ENCODE assay signal across 20 cellular contexts in the genomic region with DNA sequence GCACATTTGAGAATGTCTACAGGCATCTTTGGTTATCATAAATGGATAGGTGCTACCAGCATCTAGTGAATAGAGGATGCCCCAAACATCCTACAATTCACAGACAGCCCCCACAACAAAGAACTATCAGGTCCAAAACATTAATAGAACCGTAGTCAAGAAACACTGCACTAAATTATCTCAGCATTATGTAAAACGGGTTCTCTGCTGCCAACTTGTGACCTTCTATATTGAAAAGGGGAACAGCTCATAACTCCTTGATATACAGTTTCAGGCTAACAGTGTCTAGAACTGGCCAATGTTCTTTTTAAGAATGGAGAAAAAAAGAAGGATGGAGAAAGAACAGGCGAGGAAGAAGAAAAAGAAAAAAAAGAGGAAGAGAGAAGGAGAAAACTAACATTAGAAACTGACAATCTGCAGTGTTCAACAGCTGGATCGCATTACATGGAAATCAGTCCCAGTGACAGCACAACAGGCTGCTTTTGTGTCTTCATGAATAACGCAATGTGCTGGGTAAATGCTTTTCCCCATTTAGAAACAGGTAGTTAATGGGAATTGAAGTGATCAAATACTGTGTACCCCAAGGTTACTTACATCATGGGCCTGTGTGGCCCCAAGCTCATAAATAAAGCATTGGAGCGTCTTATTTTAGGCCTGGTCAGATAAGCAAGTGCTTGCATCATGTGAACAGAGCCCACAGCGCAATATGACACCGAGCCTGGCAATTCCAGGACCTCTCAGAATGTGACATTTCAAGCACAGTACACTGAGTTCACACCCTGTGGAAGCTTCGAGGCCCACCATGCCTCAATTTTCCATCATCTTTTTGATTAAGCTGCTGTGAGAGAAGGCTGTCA.
A peak's percentile ranks its signal among the peaks of the same experiment; 100 is the strongest.
DNase-seq lines count a peak whose midpoint lies in the region; ATAC-seq, FAIRE-seq and TF ChIP-seq lines count a peak whose summit lies in the region.
"Had no signal": no experiment of that assay in that cellular context is flagged by ENCODE, and none has a peak within 500 bp of the region (broad histone marks: within the 10 kb centered on the region; RNA-seq: fewer than 3 reads in every experiment).

No MANE protein-coding gene starts in this region.

- H3K36me3 Mint-ChIP-seq in HFFc6 (ENCODE audit: low read depth) = peaks cover 5% of the 10 kb centered on the region; the same call in 1 of the 2 replicates
- H3K36me3 Mint-ChIP-seq: stimulated activated naive B cell treated with anti-CD40 and anti-IgM and Interleukin-4, amounts not matched to agents 10 μg/mL and 1 μg/mL and 100 μg/mL, for 72 hours had no signal

- TF ChIP-seq POLR2A in H1 (IDR thresholded peaks at IDR 0.05; ENCODE audit: control extremely low read depth in 1 of 2, low read depth in 2 of 2, low read length in 2 of 2) = no peak

- no peak overlapping the region for H2BK12ac ChIP-seq in H1 (ENCODE audit: low read depth, low read length)

- H4K91ac ChIP-seq in H1 (replicated peaks; ENCODE audit: insufficient read length, low read length) = no peak overlapping the region

- H2BK20ac ChIP-seq in H1 (ENCODE audit: low read length) = no peak overlapping the region

- H2BK5ac ChIP-seq in H1 (ENCODE audit: low read depth, low read length) = no peak overlapping the region

- no peak overlapping the region for H3K56ac ChIP-seq in H1 (replicated peaks; ENCODE audit: insufficient read length, low read depth, low read length)

- H4K20me1 ChIP-seq in H1 (replicated peaks in 1 of 2; ENCODE audit: control insufficient read depth in 1 of 2, insufficient read depth in 2 of 2, low read length in 2 of 2) = no peaks in the 10 kb centered on the region

- no peak for TF ChIP-seq CTCF in H1 (IDR thresholded peaks at IDR 0.05; ENCODE audit: control extremely low read depth in 1 of 3, insufficient read depth in 1 of 3, low read depth in 1 of 3, low read length in 3 of 3)
- TF ChIP-seq CTCF in HFFc6 (IDR thresholded peaks at IDR 0.05) = no peak

- 0 out of 2 replicates have a peak overlapping the region, but pooled peaks have one; percentile 7 for H2AK5ac ChIP-seq in H1 (ENCODE audit: low read depth, low read length)

- TF ChIP-seq RAD21 in H1 (IDR thresholded peaks at IDR 0.05 in 1 of 2, conservative IDR thresholded peaks at IDR 0.05 in 1 of 2; ENCODE audit: low read depth in 2 of 2, low read length in 2 of 2) = no peak

- H2BK120ac ChIP-seq in H1 (replicated peaks; ENCODE audit: low read depth, low read length) = no peak overlapping the region

- no peak overlapping the region for H3K27ac Mint-ChIP-seq in HFFc6
- H3K27ac Mint-ChIP-seq: stimulated activated naive B cell treated with anti-CD40 and anti-IgM and Interleukin-4, amounts not matched to agents 10 μg/mL and 1 μg/mL and 100 μg/mL, for 72 hours had no signal

- no peaks in the 10 kb centered on the region for H3K79me2 ChIP-seq in H1 (ENCODE audit: control insufficient read depth in 1 of 2, insufficient read depth in 2 of 2, low read length in 2 of 2)

- CTCF ChIA-PET in H1 (lab: Charles Lee; ENCODE audit: partially characterized antibody) = interaction anchor here (0.9 to 1.2 kb wide), 2 partner anchors 105 to 156 kb away, joined by 3 to 4 read pairs; no protein-coding TSS in a partner anchor

- peak overlapping the region in 1 of 2 experiments; percentile 6; a peak in 2 of 4 replicates for H3K4me2 ChIP-seq in H1 (ENCODE audit: insufficient read depth in 1 of 2, low read depth in 2 of 2, low read length in 2 of 2)

- FAIRE-seq in H1 (lab: Jason Lieb, UNC) = peak; percentile 63
- FAIRE-seq: frontal cortex, GM12878, islet of Langerhans had no signal

- peak overlapping the region; percentile 42; the same call in 1 of the 2 replicates for H2AFZ ChIP-seq in H1 (ENCODE audit: low read length)

- POLR2A ChIA-PET in H1 (lab: Charles Lee; ENCODE audit: partially characterized antibody) = interaction anchor here (1.3 to 1.4 kb wide), 2 partner anchors 9 to 18 kb away, joined by 3 to 5 read pairs; no protein-coding TSS in a partner anchor

- peak; percentile 24 for DNase-seq in OCI-M1 (lab: John Stamatoyannopoulos, UW)
- DNase-seq in H1 (ENCODE audit: low read depth in 1 of 2, low spot score in 2 of 2) = no peak
- peak; percentile 72 for DNase-seq in islet precursor cell
- DNase-seq in sciatic nerve (ENCODE audit: low spot score) = no peak
- DNase-seq in stimulated activated CD4-positive, alpha-beta T cell treated with anti-CD3 and anti-CD28 coated beads, Interleukin-4, amount 100 ng/mL, for 4 hours = no peak
- no peak for DNase-seq in NCI-H1436 (lab: John Stamatoyannopoulos, UW)
- no peak for DNase-seq in HFFc6
- DNase-seq: activated CD8-positive, alpha-beta memory T cell treated with anti-CD3 and anti-CD28 coated beads for 24 hours; activated effector memory CD4-positive, alpha-beta T cell treated with anti-CD3 and anti-CD28 coated beads, Interleukin-2, amount 50 U/mL, for 16 hours; body of pancreas; effector CD4-positive, alpha-beta T cell; EL; NCI-H2029 treated with DMSO at 0.1 percent for 48 hours; stimulated activated naive B cell treated with anti-CD40 and anti-IgM and Interleukin-4, amounts not matched to agents 10 μg/mL and 1 μg/mL and 100 μg/mL, for 72 hours had no signal

- no peak overlapping the region for H3K4me3 Mint-ChIP-seq in HFFc6
- H3K4me3 Mint-ChIP-seq: stimulated activated naive B cell treated with anti-CD40 and anti-IgM and Interleukin-4, amounts not matched to agents 10 μg/mL and 1 μg/mL and 100 μg/mL, for 72 hours had no signal

- H3K23ac ChIP-seq in H1 (ENCODE audit: insufficient read length) = no peak overlapping the region

- H3K27ac ChIP-seq in H1 (ENCODE audit: low read depth, low read length) = no peak overlapping the region
- H3K27ac ChIP-seq: body of pancreas, C4-2B, SJSA1 had no signal

- H3K9me3 ChIP-seq in H1 (ENCODE audit: insufficient read depth in 2 of 2, low read depth in 1 of 2, low read length in 1 of 2) = no peaks in the 10 kb centered on the region
- H3K9me3 ChIP-seq: body of pancreas, SJSA1 had no signal

- H3K9me3 Mint-ChIP-seq in HFFc6 = peaks cover 33% of the 10 kb centered on the region

- intact Hi-C loops in sciatic nerve (cut with DNase I) = loop anchor here (5.0 kb wide), 1 partner anchor 1933 kb away; no protein-coding TSS in a partner anchor

- no peak overlapping the region for H4K8ac ChIP-seq in H1 (ENCODE audit: extremely low read depth, insufficient read depth, low read length)

- no peaks in the 10 kb centered on the region for H3K36me3 ChIP-seq in H1 (ENCODE audit: control insufficient read depth in 2 of 4, insufficient read depth in 4 of 4, low read length in 3 of 4)
- H3K36me3 ChIP-seq: SJSA1 had no signal

- no peak overlapping the region for H4K5ac ChIP-seq in H1 (ENCODE audit: insufficient read length, low read depth, low read length)

- no peaks in the 10 kb centered on the region for H3K23me2 ChIP-seq in H1 (ENCODE audit: low read depth, low read length)

- no peak overlapping the region for H3K9ac ChIP-seq in H1 (replicated peaks in 1 of 4; ENCODE audit: extremely low read depth in 1 of 4, low read depth in 3 of 4, low read length in 3 of 4)

- H3K18ac ChIP-seq in H1 (ENCODE audit: extremely low read depth, low read length) = no peak overlapping the region

- H3K4ac ChIP-seq in H1 (replicated peaks; ENCODE audit: insufficient read length, low read depth, low read length) = no peak overlapping the region

- WGBS in H1 (ENCODE audit: extremely low coverage in 1 of 2, insufficient coverage in 1 of 2, insufficient read length in 1 of 2, insufficient replicate concordance in 2 of 2, low coverage in 1 of 2, low lambda C conversion rate in 2 of 2, missing lambda C conversion rate in 1 of 2), 2 experiments = 80% methylated on average over 9 of the region's 9 CpGs; no CpG with 5 or more reads in 1 of the 2 experiments

- no peaks in the 10 kb centered on the region for H3K79me1 ChIP-seq in H1 (ENCODE audit: low read depth, low read length)

- no peak overlapping the region for H3K14ac ChIP-seq in H1 (ENCODE audit: insufficient read length)

- TF ChIP-seq EP300 in H1 (IDR thresholded peaks at IDR 0.05; ENCODE audit: borderline replicate concordance in 1 of 2, low read depth in 2 of 2, low read length in 2 of 2) = no peak

- peaks cover 0 to 13% (median 3%) of the 10 kb centered on the region in 4 experiments; a peak in 4 of 7 replicates for H3K4me1 ChIP-seq in H1 (replicated peaks in 1 of 4; ENCODE audit: control insufficient read depth in 3 of 4, insufficient read depth in 4 of 4, low read length in 3 of 4)
- H3K4me1 ChIP-seq: body of pancreas, SJSA1 had no signal

- no peak overlapping the region for H3K4me3 ChIP-seq in H1 (ENCODE audit: extremely low read depth in 1 of 4, insufficient read depth in 2 of 4, low read depth in 3 of 4, low read length in 4 of 4)
- H3K4me3 ChIP-seq: body of pancreas, GM12878, SJSA1 had no signal

- no peaks in the 10 kb centered on the region for H3K4me1 Mint-ChIP-seq in HFFc6 (ENCODE audit: low read depth)
- H3K4me1 Mint-ChIP-seq: stimulated activated naive B cell treated with anti-CD40 and anti-IgM and Interleukin-4, amounts not matched to agents 10 μg/mL and 1 μg/mL and 100 μg/mL, for 72 hours had no signal

- no peaks in the 10 kb centered on the region for H3K27me3 ChIP-seq in H1 (replicated peaks in 1 of 4; ENCODE audit: control insufficient read depth in 3 of 4, extremely low read depth in 1 of 4, insufficient read depth in 3 of 4, low read length in 3 of 4)
- H3K27me3 ChIP-seq: body of pancreas, SJSA1 had no signal

- no peak overlapping the region for H2BK15ac ChIP-seq in H1 (ENCODE audit: low read length)

- no peaks in the 10 kb centered on the region for H3K27me3 Mint-ChIP-seq in HFFc6 (ENCODE audit: insufficient read depth)
- H3K27me3 Mint-ChIP-seq: stimulated activated naive B cell treated with anti-CD40 and anti-IgM and Interleukin-4, amounts not matched to agents 10 μg/mL and 1 μg/mL and 100 μg/mL, for 72 hours had no signal

- ATAC-seq in sciatic nerve (peak; percentile 85), GM19328 (IDR thresholded peaks at IDR 0.05; ENCODE audit: unreplicated experiment) (no peak)
- ATAC-seq: body of pancreas; GM12878; stimulated activated naive B cell treated with anti-CD40 and anti-IgM and Interleukin-4, amounts not matched to agents 10 μg/mL and 1 μg/mL and 100 μg/mL, for 72 hours had no signal

TF ChIP-seq in H1, 55 proteins besides CTCF, POLR2A, EP300 and RAD21 (continues in another document):
- TF ChIP-seq CEBPB (IDR thresholded peaks at IDR 0.05; ENCODE audit: low read depth, low read length) = 0 out of 2 replicates have a peak, but pooled peaks have one; percentile 7
- TF ChIP-seq, protein P1, sequence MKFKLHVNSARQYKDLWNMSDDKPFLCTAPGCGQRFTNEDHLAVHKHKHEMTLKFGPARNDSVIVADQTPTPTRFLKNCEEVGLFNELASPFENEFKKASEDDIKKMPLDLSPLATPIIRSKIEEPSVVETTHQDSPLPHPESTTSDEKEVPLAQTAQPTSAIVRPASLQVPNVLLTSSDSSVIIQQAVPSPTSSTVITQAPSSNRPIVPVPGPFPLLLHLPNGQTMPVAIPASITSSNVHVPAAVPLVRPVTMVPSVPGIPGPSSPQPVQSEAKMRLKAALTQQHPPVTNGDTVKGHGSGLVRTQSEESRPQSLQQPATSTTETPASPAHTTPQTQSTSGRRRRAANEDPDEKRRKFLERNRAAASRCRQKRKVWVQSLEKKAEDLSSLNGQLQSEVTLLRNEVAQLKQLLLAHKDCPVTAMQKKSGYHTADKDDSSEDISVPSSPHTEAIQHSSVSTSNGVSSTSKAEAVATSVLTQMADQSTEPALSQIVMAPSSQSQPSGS (IDR thresholded peaks at IDR 0.05; ENCODE audit: low read length) = no peak
- no peak for TF ChIP-seq CBX8 (IDR thresholded peaks at IDR 0.05; ENCODE audit: borderline replicate concordance, low read depth, low read length)

Comparison
In these comparisons a context has a peak if more than half of its experiments do, and no peak if none do; other contexts are left out.
1. DNase-seq: peak in OCI-M1 (single experiment) and islet precursor cell (single experiment); none in H1 (0 of 2), sciatic nerve (single experiment), stimulated activated CD4-positive, alpha-beta T cell treated with anti-CD3 and anti-CD28 coated beads, Interleukin-4, amount 100 ng/mL, for 4 hours (0 of 2), NCI-H1436 (single experiment) and HFFc6 (single experiment).